In genomic region chr9:116693233-116693731, GRCh38 we compare ENCODE assay signal across 17 cellular contexts. TPM values are rescaled to one million over a fixed set of nuclear protein-coding genes. Genes with fewer than 3 reads are reported as not detected.
A peak's percentile ranks its signal among the peaks of the same experiment; 100 is the strongest.
DNase-seq lines count a peak whose midpoint lies in the region; ATAC-seq and TF ChIP-seq lines count a peak whose summit lies in the region.
"Had no signal": no experiment of that assay in that cellular context is flagged by ENCODE, and none has a peak within 500 bp of the region (broad histone marks: within the 10 kb centered on the region; RNA-seq: fewer than 3 reads in every experiment).

No MANE protein-coding gene starts in this region.

- H3K36me3 ChIP-seq in Loucy (ENCODE audit: insufficient read depth, low read length) (peaks cover 7% of the 10 kb centered on the region; the same call in 1 of the 2 replicates), mucosa of descending colon (ENCODE audit: low read depth) (no peaks in the 10 kb centered on the region)

- H3K9me3 ChIP-seq in Loucy (ENCODE audit: insufficient read depth, low read depth, low read length) (no peaks in the 10 kb centered on the region), mucosa of descending colon (no peaks in the 10 kb centered on the region)
- H3K9me3 ChIP-seq: BE2C had no signal

- H3K4me1 ChIP-seq in Loucy (ENCODE audit: insufficient read depth, low read length, poor library complexity, severe bottlenecking): peaks cover 46% of the 10 kb centered on the region
- peaks cover 45% of the 10 kb centered on the region for H3K4me1 ChIP-seq in mucosa of descending colon (ENCODE audit: low read depth)
- H3K4me1 ChIP-seq: BE2C, parathyroid adenoma had no signal

- no peaks in the 10 kb centered on the region for H3K9me2 ChIP-seq in Loucy (replicated peaks; ENCODE audit: low read depth, low read length)

- H3F3A ChIP-seq in Loucy (ENCODE audit: low read depth): no peaks in the 10 kb centered on the region

- ATAC-seq in mucosa of descending colon (peak; percentile 67), GM18511 (IDR thresholded peaks at IDR 0.05; ENCODE audit: unreplicated experiment) (no peak), GM19023 (IDR thresholded peaks at IDR 0.05; ENCODE audit: unreplicated experiment) (no peak)

- H3K4me2 ChIP-seq in Loucy (ENCODE audit: low read depth, low read length, poor library complexity, severe bottlenecking): peak overlapping the region; percentile 49

- H3K79me2 ChIP-seq in Loucy (ENCODE audit: insufficient read depth, low read length): peaks cover 15% of the 10 kb centered on the region; the same call in 1 of the 2 replicates

- no peaks in the 10 kb centered on the region for H3K27me3 ChIP-seq in Loucy (ENCODE audit: insufficient read depth, low read length, poor library complexity, severe bottlenecking)
- H3K27me3 ChIP-seq: BE2C had no signal

- no peak overlapping the region for H3K9ac ChIP-seq in Loucy (ENCODE audit: low read depth, low read length, poor library complexity, severe bottlenecking)
- H3K9ac ChIP-seq: parathyroid adenoma had no signal

- TF ChIP-seq CTCF in Loucy (conservative IDR thresholded peaks at IDR 0.05; ENCODE audit: low read length): no peak
- no peak for TF ChIP-seq CTCF in mucosa of descending colon (IDR thresholded peaks at IDR 0.05)

- no peak overlapping the region for H2AFZ ChIP-seq in Loucy (ENCODE audit: low read length)
- H2AFZ ChIP-seq: parathyroid adenoma had no signal

- H3K4me3 ChIP-seq in Loucy (ENCODE audit: low read length, poor library complexity, severe bottlenecking): no peak overlapping the region
- H3K4me3 ChIP-seq in mucosa of descending colon: no peak overlapping the region

- intact Hi-C loops in mucosa of descending colon (cut with DNase I, micrococcal nuclease): no loop called here

- DNase-seq in GM04503 (ENCODE audit: low read depth) (peak; percentile 34), dermis blood vessel endothelial cell (peak; percentile 41), mucosa of descending colon (no peak), GDM1 (lab: John Stamatoyannopoulos, UW) (no peak)
- DNase-seq in stimulated activated naive CD4-positive, alpha-beta T cell (lab: John Stamatoyannopoulos, UW): no peak
- DNase-seq: activated CD4-positive, alpha-beta memory T cell treated with anti-CD3 and anti-CD28 coated beads for 36 hours; activated effector memory CD4-positive, alpha-beta T cell treated with Interleukin-2 at 50 U/mL for 16 hours; BE2C; effector CD4-positive, alpha-beta T cell; kidney; NCI-H187 treated with DMSO at 0.1 percent for 48 hours; NCI-H774; stimulated activated CD4-positive, alpha-beta T cell treated with anti-CD3 and anti-CD28 coated beads, Interleukin-15, amount 100 ng/mL, for 24 hours had no signal

- peaks cover 7% of the 10 kb centered on the region for H4K20me1 ChIP-seq in Loucy (ENCODE audit: insufficient read depth, low read length, poor library complexity, severe bottlenecking)

RNA-seq across cellular contexts. Expression of gene TRIM32, which starts 6.2 kb away (rescaled TPM):
- total RNA-seq in dermis blood vessel endothelial cell (19.3 and 21.6 TPM in 2 replicates), mucosa of descending colon (10 to 100 TPM; 11.8 to 21.5 (median 20.0) TPM)

Comparison
In these comparisons a context has a peak if more than half of its experiments do, and no peak if none do; other contexts are left out.
1. DNase-seq: peak in GM04503 (single experiment) and dermis blood vessel endothelial cell (single experiment); none in mucosa of descending colon (0 of 3), stimulated activated naive CD4-positive, alpha-beta T cell (0 of 6) and GDM1 (single experiment).